Comparison of ENCODE assay signal across 35 cellular contexts in genomic region chr19:9165256-9165655, GRCh38. TPM values are rescaled to one million over a fixed set of nuclear protein-coding genes. Genes with fewer than 3 reads are reported as not detected.
"Had no signal": no experiment of that assay in that cellular context is flagged by ENCODE, and none has a peak within 500 bp of the region (broad histone marks: within the 10 kb centered on the region; RNA-seq: fewer than 3 reads in every experiment).

No MANE protein-coding gene starts in this region.

- H3K27ac ChIP-seq: breast epithelium, foreskin keratinocyte, heart left ventricle, left ventricle myocardium inferior, neutrophil, ovary, uterus had no signal

- H3K4me3 ChIP-seq: breast epithelium, heart left ventricle, left ventricle myocardium inferior, ovary, smooth muscle cell, uterus had no signal

- H3K36me3 ChIP-seq: uterus had no signal

- DNase-seq: activated B cell treated with CpG ODN at 0.5 μM for 24 hours; activated CD4-positive, alpha-beta T cell treated with anti-CD3 and anti-CD28 coated beads, Interleukin-2, amount 50 U/mL, for 1 hour; activated CD8-positive, alpha-beta memory T cell treated with anti-CD3 and anti-CD28 coated beads, Interleukin-2, amount 10 ng/mL, durations not matched to agents 7 days and 5 days; activated CD8-positive, alpha-beta T cell treated with anti-CD3 and anti-CD28 coated beads, Interleukin-2, amount 10 ng/mL, durations not matched to agents 7 days and 5 days; activated naive CD8-positive, alpha-beta T cell treated with anti-CD3 and anti-CD28 coated beads, Interleukin-2, amount 50 U/mL, for 24 hours; activated T-cell treated with anti-CD3 and anti-CD28 coated beads, Interleukin-2, amount 50 U/mL, for 48 hours; central memory CD4-positive, alpha-beta T cell; dermis blood vessel endothelial cell; effector CD4-positive, alpha-beta T cell; foreskin keratinocyte; heart left ventricle; hypothalamus; kidney glomerular epithelial cell; left ventricle myocardium inferior; naive B cell; nephron progenitor cell; ovary; retina; stimulated activated CD4-positive, alpha-beta T cell treated with anti-CD3 and anti-CD28 coated beads, Interleukin-1b, Interleukin-23, amount 100 ng/mL, for 48 hours; stimulated activated CD4-positive, alpha-beta T cell treated with anti-CD3 and anti-CD28 coated beads, Interleukin-4, amount 100 ng/mL, for 4 hours; stimulated activated CD8-positive, alpha-beta memory T cell treated with anti-CD3 and anti-CD28 coated beads, Interleukin-4, amount 100 ng/mL, for 48 hours; stimulated activated naive CD8-positive, alpha-beta T cell treated with anti-CD3 and anti-CD28 coated beads, Interleukin-15, amount 100 ng/mL, for 72 hours; substantia nigra; T-helper 2 cell; uterus had no signal

- H3K4me2 ChIP-seq: smooth muscle cell had no signal

- H3K4me1 ChIP-seq: breast epithelium, foreskin keratinocyte, left ventricle myocardium inferior, uterus had no signal

- H3K27me3 ChIP-seq: breast epithelium, foreskin keratinocyte, heart left ventricle, neutrophil, ovary, uterus had no signal

RNA-seq across cellular contexts. Expression of gene OR7D2, which starts 13.5 kb away (rescaled TPM):
- total RNA-seq: activated B cell treated with CpG ODN at 0.5 μM for 24 hours; activated CD8-positive, alpha-beta memory T cell treated with anti-CD3 and anti-CD28 coated beads, Interleukin-2, amount 10 ng/mL, durations not matched to agents 7 days and 5 days; activated CD8-positive, alpha-beta T cell treated with anti-CD3 and anti-CD28 coated beads, Interleukin-2, amount 10 ng/mL, durations not matched to agents 7 days and 5 days; foreskin keratinocyte; heart left ventricle; lung microvascular endothelial cell; ovary; sciatic nerve; uterus had no signal
- polyA plus RNA-seq: foreskin keratinocyte, heart left ventricle, ovary had no signal

RNA-seq across cellular contexts. Expression of gene OR7G3, which starts 38.5 kb away (rescaled TPM):
- total RNA-seq: activated B cell treated with CpG ODN at 0.5 μM for 24 hours; activated CD8-positive, alpha-beta memory T cell treated with anti-CD3 and anti-CD28 coated beads, Interleukin-2, amount 10 ng/mL, durations not matched to agents 7 days and 5 days; activated CD8-positive, alpha-beta T cell treated with anti-CD3 and anti-CD28 coated beads, Interleukin-2, amount 10 ng/mL, durations not matched to agents 7 days and 5 days; activated T-helper 2 cell treated with anti-CD3 and anti-CD28 coated beads, Interferon-gamma antibody, Interleukin-2, Interleukin-4, amounts not matched to agents 10 μg/mL and 5 μg/mL and 100 μg/mL, durations not matched to agents 14 hours and 24 hours and 36 hours; breast epithelium; dermis blood vessel endothelial cell; epithelial cell of proximal tubule; foreskin keratinocyte; heart left ventricle; left ventricle myocardium inferior; lung microvascular endothelial cell; mesothelial cell of epicardium; ovary; progenitor cell of endocrine pancreas; sciatic nerve; smooth muscle cell; uterus had no signal
- polyA plus RNA-seq: foreskin keratinocyte, heart left ventricle, ovary, smooth muscle cell, thymus had no signal

RNA-seq across cellular contexts. Expression of gene OR7G1, which starts 49.7 kb away (rescaled TPM):
- total RNA-seq: activated B cell treated with CpG ODN at 0.5 μM for 24 hours; activated CD8-positive, alpha-beta memory T cell treated with anti-CD3 and anti-CD28 coated beads, Interleukin-2, amount 10 ng/mL, durations not matched to agents 7 days and 5 days; activated CD8-positive, alpha-beta T cell treated with anti-CD3 and anti-CD28 coated beads, Interleukin-2, amount 10 ng/mL, durations not matched to agents 7 days and 5 days; activated T-helper 2 cell treated with anti-CD3 and anti-CD28 coated beads, Interferon-gamma antibody, Interleukin-2, Interleukin-4, amounts not matched to agents 10 μg/mL and 5 μg/mL and 100 μg/mL, durations not matched to agents 14 hours and 24 hours and 36 hours; breast epithelium; dermis blood vessel endothelial cell; epithelial cell of proximal tubule; foreskin keratinocyte; heart left ventricle; left ventricle myocardium inferior; lung microvascular endothelial cell; mesothelial cell of epicardium; ovary; progenitor cell of endocrine pancreas; sciatic nerve; smooth muscle cell; uterus had no signal
- polyA plus RNA-seq: foreskin keratinocyte, heart left ventricle, ovary, smooth muscle cell, thymus had no signal

RNA-seq across cellular contexts. Expression of gene OR7D4, which starts 54.1 kb away (rescaled TPM):
- total RNA-seq: activated B cell treated with CpG ODN at 0.5 μM for 24 hours; activated CD8-positive, alpha-beta memory T cell treated with anti-CD3 and anti-CD28 coated beads, Interleukin-2, amount 10 ng/mL, durations not matched to agents 7 days and 5 days; activated CD8-positive, alpha-beta T cell treated with anti-CD3 and anti-CD28 coated beads, Interleukin-2, amount 10 ng/mL, durations not matched to agents 7 days and 5 days; activated T-helper 2 cell treated with anti-CD3 and anti-CD28 coated beads, Interferon-gamma antibody, Interleukin-2, Interleukin-4, amounts not matched to agents 10 μg/mL and 5 μg/mL and 100 μg/mL, durations not matched to agents 14 hours and 24 hours and 36 hours; breast epithelium; dermis blood vessel endothelial cell; epithelial cell of proximal tubule; foreskin keratinocyte; heart left ventricle; left ventricle myocardium inferior; lung microvascular endothelial cell; mesothelial cell of epicardium; ovary; progenitor cell of endocrine pancreas; sciatic nerve; smooth muscle cell; uterus had no signal
- polyA plus RNA-seq: foreskin keratinocyte, heart left ventricle, ovary, smooth muscle cell had no signal
